In genomic region chr2:44731505-44731904, GRCh38 we compare ENCODE assay signal across 12 cellular contexts.
DNase-seq lines count a peak whose midpoint lies in the region; ATAC-seq, FAIRE-seq and TF ChIP-seq lines count a peak whose summit lies in the region.
"Had no signal": no experiment of that assay in that cellular context is flagged by ENCODE, and none has a peak within 500 bp of the region (broad histone marks: within the 10 kb centered on the region; RNA-seq: fewer than 3 reads in every experiment).

No MANE protein-coding gene starts in this region.

- TF ChIP-seq CTCF in pancreas (IDR thresholded peaks at IDR 0.05) = no peak

- WGBS in pancreas, 2 donors = 95 to 100% methylated on average over 1 of the region's 1 CpG

- no peak for FAIRE-seq in pancreas (lab: Jason Lieb, UNC)

- H3K27me3 Mint-ChIP-seq in effector memory CD8-positive, alpha-beta T cell = no peaks in the 10 kb centered on the region

- H3K36me3 ChIP-seq in pancreas = no peaks in the 10 kb centered on the region
- H3K36me3 ChIP-seq: BLaER1 had no signal

- H3K4me1 ChIP-seq in pancreas = no peaks in the 10 kb centered on the region
- H3K4me1 ChIP-seq: BLaER1 had no signal

- H3K9me3 ChIP-seq in pancreas = no peaks in the 10 kb centered on the region

- ATAC-seq in GM18498 (IDR thresholded peaks at IDR 0.05; ENCODE audit: unreplicated experiment) = peak; percentile 92
- peak; percentile 78 for ATAC-seq in GM19397 (IDR thresholded peaks at IDR 0.05; ENCODE audit: unreplicated experiment)
- peak; percentile 81 for ATAC-seq in HG02798 (IDR thresholded peaks at IDR 0.05; ENCODE audit: poor library complexity, unreplicated experiment)
- ATAC-seq in HG03469 (IDR thresholded peaks at IDR 0.05; ENCODE audit: unreplicated experiment) = peak; percentile 92
- ATAC-seq in effector memory CD8-positive, alpha-beta T cell (replicated peaks) = no peak
- no peak for ATAC-seq in pancreas

- no peak overlapping the region for H3K4me3 ChIP-seq in pancreas
- H3K4me3 ChIP-seq: BLaER1 had no signal

- H3K27me3 ChIP-seq in pancreas = no peaks in the 10 kb centered on the region
- H3K27me3 ChIP-seq: BLaER1 had no signal

- no peak overlapping the region for H3K4me3 Mint-ChIP-seq in effector memory CD8-positive, alpha-beta T cell
- H3K4me3 Mint-ChIP-seq: T-helper 1 cell treated with Interleukin-12 subunit alpha and Interleukin-12 subunit beta and Interleukin-4 antibody, amounts not matched to agents 30 μg/mL and 1 μg/mL, for 36 hours had no signal

- no peak for DNase-seq in effector memory CD8-positive, alpha-beta T cell
- no peak for DNase-seq in pancreas
- DNase-seq in HCEC 1CT = no peak
- DNase-seq in activated naive CD4-positive, alpha-beta T cell treated with Interleukin-2 at 50 U/mL for 16 hours = no peak
- DNase-seq: NCI-H1417 treated with DMSO at 0.1 percent for 48 hours, trophoblast cell had no signal

- intact Hi-C loops in pancreas (cut with DNase I) = no loop called here

- H3K27ac ChIP-seq in pancreas = no peak overlapping the region
- H3K27ac ChIP-seq: BLaER1 had no signal

- H3K4me1 Mint-ChIP-seq in effector memory CD8-positive, alpha-beta T cell (ENCODE audit: low read depth in 2 of 2) = no peaks in the 10 kb centered on the region

- H3K36me3 Mint-ChIP-seq in effector memory CD8-positive, alpha-beta T cell (ENCODE audit: insufficient read depth) = no peaks in the 10 kb centered on the region

- peaks cover 0 to 3% of the 10 kb centered on the region in 2 donors for H3K9me3 Mint-ChIP-seq in effector memory CD8-positive, alpha-beta T cell

- no peak overlapping the region for H3K27ac Mint-ChIP-seq in effector memory CD8-positive, alpha-beta T cell
- H3K27ac Mint-ChIP-seq: T-helper 1 cell treated with Interleukin-12 subunit alpha and Interleukin-12 subunit beta and Interleukin-4 antibody, amounts not matched to agents 30 μg/mL and 1 μg/mL, for 36 hours had no signal

Comparison
In these comparisons a context has a peak if more than half of its experiments do, and no peak if none do; other contexts are left out.
1. ATAC-seq: peak in GM18498 (single experiment), GM19397 (single experiment), HG02798 (single experiment) and HG03469 (single experiment); none in effector memory CD8-positive, alpha-beta T cell (single experiment) and pancreas (0 of 4).